Comparison of ENCODE assay signal across 15 cellular contexts in genomic region chr22:19508024-19508776, GRCh38. TPM values are rescaled to one million over a fixed set of nuclear protein-coding genes. Genes with fewer than 3 reads are reported as not detected.
DNase-seq lines count a peak whose midpoint lies in the region; ATAC-seq, FAIRE-seq and TF ChIP-seq lines count a peak whose summit lies in the region.
"Had no signal": no experiment of that assay in that cellular context is flagged by ENCODE, and none has a peak within 500 bp of the region (broad histone marks: within the 10 kb centered on the region; RNA-seq: fewer than 3 reads in every experiment).

No MANE protein-coding gene starts in this region.

- POLR2A ChIA-PET in activated CD4-positive, alpha-beta T cell treated with anti-CD3 and anti-CD28 coated beads, Interleukin-2, amount 10 ng/mL, durations not matched to agents 7 days and 5 days (lab: Charles Lee), result no interaction called here
- POLR2A ChIA-PET in HEK293 (lab: Yijun Ruan, JAX), result interaction anchor here (1.5 kb wide), 1 partner anchor 10 kb away, joined by 3 read pairs; no protein-coding TSS in a partner anchor
- POLR2A ChIA-PET in H1 (lab: Charles Lee; ENCODE audit: partially characterized antibody), result interaction anchor here (0.6 to 3.4 kb wide), 3 partner anchors 9 to 92 kb away, joined by 3 to 10 read pairs (median 4); no protein-coding TSS in a partner anchor

- no peak overlapping the region for H2BK12ac ChIP-seq in H1 (ENCODE audit: low read depth, low read length)

- H3K27ac ChIP-seq in HEK293 (ENCODE audit: extremely low read depth, low read depth, low read length) (no peak overlapping the region), H1 (ENCODE audit: low read depth, low read length) (no peak overlapping the region)
- H3K27ac ChIP-seq: 22Rv1 had no signal

- H2BK5ac ChIP-seq in H1 (ENCODE audit: low read depth, low read length), result no peak overlapping the region

- peaks cover 61% of the 10 kb centered on the region for H3K36me3 Mint-ChIP-seq in activated CD4-positive, alpha-beta T cell treated with anti-CD3 and anti-CD28 coated beads, Interleukin-2, amount 10 ng/mL, durations not matched to agents 7 days and 5 days (ENCODE audit: low read depth)
- peaks cover 60% of the 10 kb centered on the region for H3K36me3 Mint-ChIP-seq in stimulated activated effector memory CD8-positive, alpha-beta T cell treated with anti-CD3 and anti-CD28 coated beads, Interleukin-12 subunit alpha, Interleukin-12 subunit beta, amount 100 ng/mL, for 72 hours
- H3K36me3 Mint-ChIP-seq: CD8-positive, alpha-beta memory T cell had no signal

- no peaks in the 10 kb centered on the region for H3K9me3 Mint-ChIP-seq in activated CD4-positive, alpha-beta T cell treated with anti-CD3 and anti-CD28 coated beads, Interleukin-2, amount 10 ng/mL, durations not matched to agents 7 days and 5 days
- H3K9me3 Mint-ChIP-seq in stimulated activated effector memory CD8-positive, alpha-beta T cell treated with anti-CD3 and anti-CD28 coated beads, Interleukin-12 subunit alpha, Interleukin-12 subunit beta, amount 100 ng/mL, for 72 hours, result no peaks in the 10 kb centered on the region
- H3K9me3 Mint-ChIP-seq: CD14-positive monocyte; CD8-positive, alpha-beta memory T cell; IgD-negative memory B cell had no signal

- peak; percentile 6 for ATAC-seq in stimulated activated effector memory CD8-positive, alpha-beta T cell treated with anti-CD3 and anti-CD28 coated beads, Interleukin-12 subunit alpha, Interleukin-12 subunit beta, amount 100 ng/mL, for 72 hours
- no peak for ATAC-seq in GM18870 (IDR thresholded peaks at IDR 0.05; ENCODE audit: unreplicated experiment)

- no peaks in the 10 kb centered on the region for H3K4me1 ChIP-seq in HEK293 (ENCODE audit: control insufficient read depth, insufficient read depth, low read length)
- no peaks in the 10 kb centered on the region; a peak in 3 of 7 replicates for H3K4me1 ChIP-seq in H1 (replicated peaks in 1 of 4; ENCODE audit: control insufficient read depth in 3 of 4, insufficient read depth in 4 of 4, low read length in 3 of 4)

- no peak overlapping the region for H3K9ac ChIP-seq in H1 (replicated peaks in 1 of 4; ENCODE audit: extremely low read depth in 1 of 4, low read depth in 3 of 4, low read length in 3 of 4)

- FAIRE-seq in H1 (lab: Jason Lieb, UNC), result no peak
- FAIRE-seq: H54 had no signal

- no peak overlapping the region for H3K4ac ChIP-seq in H1 (replicated peaks; ENCODE audit: insufficient read length, low read depth, low read length)

- H3K23me2 ChIP-seq in H1 (ENCODE audit: low read depth, low read length), result no peaks in the 10 kb centered on the region

- H2AFZ ChIP-seq in H1 (ENCODE audit: low read length), result no peak overlapping the region

- no peak overlapping the region for H2BK15ac ChIP-seq in H1 (ENCODE audit: low read length)

- no peak for TF ChIP-seq CTCF in HEK293 (tag by site-specific recombination; IDR thresholded peaks at IDR 0.05)
- no peak for TF ChIP-seq CTCF in H1 (IDR thresholded peaks at IDR 0.05; ENCODE audit: control extremely low read depth in 1 of 3, insufficient read depth in 1 of 3, low read depth in 1 of 3, low read length in 3 of 3)

- H2AK5ac ChIP-seq in H1 (ENCODE audit: low read depth, low read length), result no peak overlapping the region

- TF ChIP-seq EP300 in H1 (IDR thresholded peaks at IDR 0.05; ENCODE audit: borderline replicate concordance in 1 of 2, low read depth in 2 of 2, low read length in 2 of 2), result no peak

- H3K27ac Mint-ChIP-seq in activated CD4-positive, alpha-beta T cell treated with anti-CD3 and anti-CD28 coated beads, Interleukin-2, amount 10 ng/mL, durations not matched to agents 7 days and 5 days, result peak overlapping the region; percentile 3
- H3K27ac Mint-ChIP-seq in stimulated activated effector memory CD8-positive, alpha-beta T cell treated with anti-CD3 and anti-CD28 coated beads, Interleukin-12 subunit alpha, Interleukin-12 subunit beta, amount 100 ng/mL, for 72 hours, result no peak overlapping the region
- H3K27ac Mint-ChIP-seq: IgD-negative memory B cell had no signal

- H3K4me3 ChIP-seq in HEK293 (ENCODE audit: low read depth, low read length) (no peak overlapping the region), H1 (ENCODE audit: extremely low read depth in 1 of 4, insufficient read depth in 2 of 4, low read depth in 3 of 4, low read length in 4 of 4) (no peak overlapping the region)

- H4K20me1 ChIP-seq in H1 (replicated peaks in 1 of 2; ENCODE audit: control insufficient read depth in 1 of 2, insufficient read depth in 2 of 2, low read length in 2 of 2), result peaks cover 0 to 7% of the 10 kb centered on the region in 2 experiments

- H3K23ac ChIP-seq in H1 (ENCODE audit: insufficient read length), result no peak overlapping the region

- H2BK120ac ChIP-seq in H1 (replicated peaks; ENCODE audit: low read depth, low read length), result no peak overlapping the region

- H2BK20ac ChIP-seq in H1 (ENCODE audit: low read length), result no peak overlapping the region

- peaks cover 31% of the 10 kb centered on the region for H3K4me1 Mint-ChIP-seq in activated CD4-positive, alpha-beta T cell treated with anti-CD3 and anti-CD28 coated beads, Interleukin-2, amount 10 ng/mL, durations not matched to agents 7 days and 5 days
- H3K4me1 Mint-ChIP-seq in stimulated activated effector memory CD8-positive, alpha-beta T cell treated with anti-CD3 and anti-CD28 coated beads, Interleukin-12 subunit alpha, Interleukin-12 subunit beta, amount 100 ng/mL, for 72 hours, result peaks cover 14% of the 10 kb centered on the region
- H3K4me1 Mint-ChIP-seq: CD14-positive monocyte had no signal

- peak overlapping the region; percentile 57; the same call in 1 of the 2 replicates for H4K8ac ChIP-seq in H1 (ENCODE audit: extremely low read depth, insufficient read depth, low read length)

- 88% methylated on average over 10 of the region's 10 CpGs; no CpG with 5 or more reads in 1 of the 2 experiments for WGBS in H1 (ENCODE audit: extremely low coverage in 1 of 2, insufficient coverage in 1 of 2, insufficient read length in 1 of 2, insufficient replicate concordance in 2 of 2, low coverage in 1 of 2, low lambda C conversion rate in 2 of 2, missing lambda C conversion rate in 1 of 2), 2 experiments

- H3K18ac ChIP-seq in H1 (ENCODE audit: extremely low read depth, low read length), result no peak overlapping the region

- no peaks in the 10 kb centered on the region for H3K27me3 ChIP-seq in H1 (replicated peaks in 1 of 4; ENCODE audit: control insufficient read depth in 3 of 4, extremely low read depth in 1 of 4, insufficient read depth in 3 of 4, low read length in 3 of 4)

- H3K14ac ChIP-seq in H1 (ENCODE audit: insufficient read length), result no peak overlapping the region

- TF ChIP-seq RAD21 in H1 (IDR thresholded peaks at IDR 0.05 in 1 of 2, conservative IDR thresholded peaks at IDR 0.05 in 1 of 2; ENCODE audit: low read depth in 2 of 2, low read length in 2 of 2), result no peak

- H3K79me2 ChIP-seq in H1 (ENCODE audit: control insufficient read depth in 1 of 2, insufficient read depth in 2 of 2, low read length in 2 of 2), result no peaks in the 10 kb centered on the region

- H3K56ac ChIP-seq in H1 (replicated peaks; ENCODE audit: insufficient read length, low read depth, low read length), result no peak overlapping the region

- no peak overlapping the region for H4K5ac ChIP-seq in H1 (ENCODE audit: insufficient read length, low read depth, low read length)

- H3K9me3 ChIP-seq in HEK293 (ENCODE audit: control insufficient read depth, insufficient read depth, low read depth, low read length), result no peaks in the 10 kb centered on the region
- no peaks in the 10 kb centered on the region for H3K9me3 ChIP-seq in H1 (ENCODE audit: insufficient read depth in 2 of 2, low read depth in 1 of 2, low read length in 1 of 2)

- CTCF ChIA-PET in activated CD4-positive, alpha-beta T cell treated with anti-CD3 and anti-CD28 coated beads, Interleukin-2, amount 10 ng/mL, durations not matched to agents 7 days and 5 days (lab: Charles Lee), result interaction anchor here (1.1 kb wide), 1 partner anchor 10 kb away, joined by 3 read pairs; no protein-coding TSS in a partner anchor
- CTCF ChIA-PET in HEK293 (lab: Yijun Ruan, JAX) (no interaction called here), H1 (lab: Charles Lee; ENCODE audit: partially characterized antibody) (interaction anchor here (1.0 to 1.3 kb wide), 3 partner anchors 10 to 119 kb away, joined by 4 to 5 read pairs (median 5); no protein-coding TSS in a partner anchor)

- peaks cover 7 to 91% of the 10 kb centered on the region in 2 experiments; a peak in 2 of 3 replicates for H3K36me3 ChIP-seq in HEK293 (ENCODE audit: control insufficient read depth in 2 of 2, insufficient read depth in 1 of 2, low read length in 2 of 2)
- peaks cover 5 to 33% (median 13%) of the 10 kb centered on the region in 4 experiments; a peak in 6 of 8 replicates for H3K36me3 ChIP-seq in H1 (ENCODE audit: control insufficient read depth in 2 of 4, insufficient read depth in 4 of 4, low read length in 3 of 4)

- no peak for TF ChIP-seq POLR2A in H1 (IDR thresholded peaks at IDR 0.05; ENCODE audit: control extremely low read depth in 1 of 2, low read depth in 2 of 2, low read length in 2 of 2)

- DNase-seq in activated CD4-positive, alpha-beta T cell treated with anti-CD3 and anti-CD28 coated beads, Interleukin-2, amount 10 ng/mL, durations not matched to agents 7 days and 5 days, result no peak
- no peak for DNase-seq in activated CD4-positive, alpha-beta T cell treated with anti-CD3 and anti-CD28 coated beads for 48 hours
- DNase-seq in H1 (ENCODE audit: low read depth in 1 of 2, low spot score in 2 of 2) (no peak), NCI-H2196 treated with DMSO at 0.1 percent for 48 hours (lab: John Stamatoyannopoulos, UW; ENCODE audit: unreplicated experiment) (no peak)
- DNase-seq in stimulated activated effector memory CD8-positive, alpha-beta T cell treated with anti-CD3 and anti-CD28 coated beads, Interleukin-12 subunit alpha, Interleukin-12 subunit beta, amount 100 ng/mL, for 72 hours (ENCODE audit: low spot score in 2 of 2), result no peak
- DNase-seq: DMS53, GF-D8 had no signal

- H3K79me1 ChIP-seq in H1 (ENCODE audit: low read depth, low read length), result no peaks in the 10 kb centered on the region

- no peaks in the 10 kb centered on the region for H3K27me3 Mint-ChIP-seq in activated CD4-positive, alpha-beta T cell treated with anti-CD3 and anti-CD28 coated beads, Interleukin-2, amount 10 ng/mL, durations not matched to agents 7 days and 5 days
- H3K27me3 Mint-ChIP-seq: CD8-positive, alpha-beta memory T cell; IgD-negative memory B cell had no signal

- H3K4me3 Mint-ChIP-seq in activated CD4-positive, alpha-beta T cell treated with anti-CD3 and anti-CD28 coated beads, Interleukin-2, amount 10 ng/mL, durations not matched to agents 7 days and 5 days, result no peak overlapping the region
- no peak overlapping the region for H3K4me3 Mint-ChIP-seq in stimulated activated effector memory CD8-positive, alpha-beta T cell treated with anti-CD3 and anti-CD28 coated beads, Interleukin-12 subunit alpha, Interleukin-12 subunit beta, amount 100 ng/mL, for 72 hours
- H3K4me3 Mint-ChIP-seq: CD14-positive monocyte; CD8-positive, alpha-beta memory T cell; IgD-negative memory B cell had no signal

- H4K91ac ChIP-seq in H1 (replicated peaks; ENCODE audit: insufficient read length, low read length), result no peak overlapping the region

- no peak overlapping the region for H3K4me2 ChIP-seq in H1 (ENCODE audit: insufficient read depth in 1 of 2, low read depth in 2 of 2, low read length in 2 of 2)

RNA-seq across cellular contexts. Expression of gene CLDN5, which starts 16.0 kb away (rescaled TPM):
- total RNA-seq in activated CD4-positive, alpha-beta T cell treated with anti-CD3 and anti-CD28 coated beads, Interleukin-2, amount 10 ng/mL, durations not matched to agents 7 days and 5 days, result under 1 TPM; 0.25 to 0.40 TPM
- 0.69 and 1.6 TPM in 2 replicates for total RNA-seq in H1 (2021; fragmentation: NEBNext Ultra II Directional; extraction: Animal tissue kit (Norgen Biotek cat#: 25700))
- polyA plus RNA-seq in H1 (2011; rRNA removed), result 1.2 and 2.5 TPM in 2 replicates
- 1.4 TPM for polyA plus RNA-seq in H1 (2011; cell fraction: cytosol; rRNA removed)
- polyA plus RNA-seq in H1 (2011; cell fraction: nucleus; rRNA removed), result 1.6 TPM
- polyA plus RNA-seq in H1 (2012, experiment 1 of 2), result 0.51 to 1.3 TPM (median 0.91 TPM) in 4 replicates
- polyA plus RNA-seq in H1 (2012, experiment 2 of 2), result 0.83 TPM
- 1.2 TPM for polyA plus RNA-seq in H1 (2013, experiment 1 of 2)
- polyA plus RNA-seq in H1 (2013, experiment 2 of 2), result 1.4 TPM
- polyA minus RNA-seq in H1 (2011; rRNA and poly(A)+ RNA removed), result 0.16 and 0.44 TPM in 2 replicates
- polyA minus RNA-seq in H1 (2011; cell fraction: cytosol; rRNA and poly(A)+ RNA removed), result 1.1 TPM
- 4.3 TPM for polyA minus RNA-seq in H1 (2011; cell fraction: nucleus; rRNA and poly(A)+ RNA removed)
- total RNA-seq: CD8-positive, alpha-beta memory T cell; HT-29 had no signal
- polyA plus RNA-seq: CD8-positive, alpha-beta memory T cell had no signal

RNA-seq across cellular contexts. Expression of gene CDC45, which starts 28.5 kb away (rescaled TPM):
- total RNA-seq in activated CD4-positive, alpha-beta T cell treated with anti-CD3 and anti-CD28 coated beads, Interleukin-2, amount 10 ng/mL, durations not matched to agents 7 days and 5 days, result 10 to 100 TPM; 59.5 to 65.7 TPM
- total RNA-seq in H1 (2021; fragmentation: NEBNext Ultra II Directional; extraction: Animal tissue kit (Norgen Biotek cat#: 25700)), result 31.9 and 32.6 TPM in 2 replicates
- 37.7 and 40.0 TPM in 2 replicates for polyA plus RNA-seq in H1 (2011; rRNA removed)
- polyA plus RNA-seq in H1 (2011; cell fraction: cytosol; rRNA removed), result 48.7 TPM
- polyA plus RNA-seq in H1 (2011; cell fraction: nucleus; rRNA removed), result 93.4 TPM
- 41.7 to 48.4 TPM (median 48.0 TPM) in 4 replicates for polyA plus RNA-seq in H1 (2012, experiment 1 of 2)
- 17.8 TPM for polyA plus RNA-seq in H1 (2012, experiment 2 of 2)
- polyA plus RNA-seq in H1 (2013, experiment 1 of 2), result 20.6 TPM
- 19.0 TPM for polyA plus RNA-seq in H1 (2013, experiment 2 of 2)
- 36.0 and 42.1 TPM in 2 replicates for polyA minus RNA-seq in H1 (2011; rRNA and poly(A)+ RNA removed)
- 18.7 TPM for polyA minus RNA-seq in H1 (2011; cell fraction: cytosol; rRNA and poly(A)+ RNA removed)
- 42.5 TPM for polyA minus RNA-seq in H1 (2011; cell fraction: nucleus; rRNA and poly(A)+ RNA removed)
- polyA plus RNA-seq: CD14-positive monocyte had no signal

RNA-seq across cellular contexts. Expression of gene UFD1, which starts 29.2 kb away (rescaled TPM):
- total RNA-seq in activated CD4-positive, alpha-beta T cell treated with anti-CD3 and anti-CD28 coated beads, Interleukin-2, amount 10 ng/mL, durations not matched to agents 7 days and 5 days, result 100 to 1,000 TPM in 1 of 2 experiments, 10 to 100 TPM in 1; 93.1 to 114 TPM
- total RNA-seq in H1 (2021; fragmentation: NEBNext Ultra II Directional; extraction: Animal tissue kit (Norgen Biotek cat#: 25700)), result 67.5 and 74.6 TPM in 2 replicates
- polyA plus RNA-seq in H1 (2011; rRNA removed), result 84.6 and 116 TPM in 2 replicates
- 95.6 TPM for polyA plus RNA-seq in H1 (2011; cell fraction: cytosol; rRNA removed)
- polyA plus RNA-seq in H1 (2011; cell fraction: nucleus; rRNA removed), result 104 TPM
- polyA plus RNA-seq in H1 (2012, experiment 1 of 2), result 88.2 to 115 TPM (median 95.4 TPM) in 4 replicates
- 64.2 TPM for polyA plus RNA-seq in H1 (2012, experiment 2 of 2)
- 82.0 TPM for polyA plus RNA-seq in H1 (2013, experiment 1 of 2)
- 79.3 TPM for polyA plus RNA-seq in H1 (2013, experiment 2 of 2)
- 111 and 119 TPM in 2 replicates for polyA minus RNA-seq in H1 (2011; rRNA and poly(A)+ RNA removed)
- 24.9 TPM for polyA minus RNA-seq in H1 (2011; cell fraction: cytosol; rRNA and poly(A)+ RNA removed)
- polyA minus RNA-seq in H1 (2011; cell fraction: nucleus; rRNA and poly(A)+ RNA removed), result 41.9 TPM
